19 cellular contexts compared by ENCODE assay signal in the genomic region with DNA sequence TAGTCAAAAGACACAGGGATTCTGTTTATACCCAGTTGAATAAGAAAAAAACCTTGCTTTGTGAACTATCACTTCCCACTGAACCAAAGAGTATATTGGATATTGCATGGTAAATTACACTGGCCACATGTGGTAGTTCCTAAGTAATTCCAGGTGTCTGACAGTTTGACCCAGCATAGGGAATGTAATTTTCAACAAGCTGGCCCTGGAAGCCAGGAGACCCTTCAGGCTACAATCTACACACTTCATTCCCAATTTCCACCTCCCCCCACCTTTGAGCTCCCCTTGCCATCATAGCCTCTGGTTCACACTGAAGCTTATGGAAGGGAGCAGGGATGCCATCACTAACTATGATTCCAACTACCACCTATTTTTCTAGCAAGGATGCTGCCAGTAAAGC. TPM values are rescaled to one million over a fixed set of nuclear protein-coding genes. Genes with fewer than 3 reads are reported as not detected.
"Had no signal": no experiment of that assay in that cellular context is flagged by ENCODE, and none has a peak within 500 bp of the region (broad histone marks: within the 10 kb centered on the region; RNA-seq: fewer than 3 reads in every experiment).

No MANE protein-coding gene starts in this region.

- H3K4me3 Mint-ChIP-seq: effector memory CD8-positive, alpha-beta T cell; naive thymus-derived CD4-positive, alpha-beta T cell; stimulated activated memory B cell treated with anti-CD40 and anti-IgM and Interleukin-4, amounts not matched to agents 10 μg/mL and 1 μg/mL and 100 μg/mL, for 72 hours; stimulated activated naive CD8-positive, alpha-beta T cell treated with anti-CD3 and anti-CD28 coated beads, Interleukin-15, Interleukin-2, amounts not matched to agents 100 ng/mL and 50 ng/mL, for 24 hours had no signal

- H3K27ac Mint-ChIP-seq: effector memory CD8-positive, alpha-beta T cell; naive thymus-derived CD4-positive, alpha-beta T cell; stimulated activated memory B cell treated with anti-CD40 and anti-IgM and Interleukin-4, amounts not matched to agents 10 μg/mL and 1 μg/mL and 100 μg/mL, for 72 hours; stimulated activated naive CD8-positive, alpha-beta T cell treated with anti-CD3 and anti-CD28 coated beads, Interleukin-15, Interleukin-2, amounts not matched to agents 100 ng/mL and 50 ng/mL, for 24 hours had no signal

- H3K4me1 ChIP-seq: foreskin keratinocyte, uterus had no signal

- H3K9me3 Mint-ChIP-seq: effector memory CD8-positive, alpha-beta T cell; stimulated activated memory B cell treated with anti-CD40 and anti-IgM and Interleukin-4, amounts not matched to agents 10 μg/mL and 1 μg/mL and 100 μg/mL, for 72 hours; stimulated activated naive CD8-positive, alpha-beta T cell treated with anti-CD3 and anti-CD28 coated beads, Interleukin-15, Interleukin-2, amounts not matched to agents 100 ng/mL and 50 ng/mL, for 24 hours had no signal

- H3K36me3 ChIP-seq: spleen, upper lobe of left lung, uterus had no signal

- DNase-seq: effector memory CD8-positive, alpha-beta T cell; erythroblast; foreskin keratinocyte; head of caudate nucleus; hippocampal formation; left colon; naive thymus-derived CD4-positive, alpha-beta T cell; spleen; stimulated activated CD4-positive, alpha-beta T cell treated with anti-CD3 and anti-CD28 coated beads, Interleukin-15, amount 100 ng/mL, for 24 hours; stimulated activated CD4-positive, alpha-beta T cell treated with anti-CD3 and anti-CD28 coated beads, Interleukin-1b, Interleukin-23, amount 100 ng/mL, for 48 hours; stimulated activated CD4-positive, alpha-beta T cell treated with anti-CD3 and anti-CD28 coated beads, Interleukin-4, amount 100 ng/mL, for 24 hours; substantia nigra; upper lobe of left lung; uterus had no signal

- H3K36me3 Mint-ChIP-seq: stimulated activated memory B cell treated with anti-CD40 and anti-IgM and Interleukin-4, amounts not matched to agents 10 μg/mL and 1 μg/mL and 100 μg/mL, for 72 hours had no signal

- H3K27ac ChIP-seq: foreskin keratinocyte, upper lobe of left lung had no signal

- H3K9me3 ChIP-seq: spleen, upper lobe of left lung, uterus had no signal

- ATAC-seq: effector memory CD8-positive, alpha-beta T cell; foreskin keratinocyte; left colon; naive thymus-derived CD4-positive, alpha-beta T cell; sciatic nerve; stimulated activated memory B cell treated with anti-CD40 and anti-IgM and Interleukin-4, amounts not matched to agents 10 μg/mL and 1 μg/mL and 100 μg/mL, for 72 hours had no signal

- H3K4me3 ChIP-seq: upper lobe of left lung, uterus had no signal

- H3K27me3 ChIP-seq: uterus had no signal

RNA-seq across cellular contexts. Expression of a gene that starts 2.8 kb away (rescaled TPM):
- total RNA-seq: endothelial cell of umbilical vein; foreskin keratinocyte; naive thymus-derived CD4-positive, alpha-beta T cell; pulmonary artery endothelial cell had no signal
- polyA plus RNA-seq: foreskin keratinocyte; naive thymus-derived CD4-positive, alpha-beta T cell had no signal
